Comparison of ENCODE assay signal across 3 cellular contexts in the genomic region with DNA sequence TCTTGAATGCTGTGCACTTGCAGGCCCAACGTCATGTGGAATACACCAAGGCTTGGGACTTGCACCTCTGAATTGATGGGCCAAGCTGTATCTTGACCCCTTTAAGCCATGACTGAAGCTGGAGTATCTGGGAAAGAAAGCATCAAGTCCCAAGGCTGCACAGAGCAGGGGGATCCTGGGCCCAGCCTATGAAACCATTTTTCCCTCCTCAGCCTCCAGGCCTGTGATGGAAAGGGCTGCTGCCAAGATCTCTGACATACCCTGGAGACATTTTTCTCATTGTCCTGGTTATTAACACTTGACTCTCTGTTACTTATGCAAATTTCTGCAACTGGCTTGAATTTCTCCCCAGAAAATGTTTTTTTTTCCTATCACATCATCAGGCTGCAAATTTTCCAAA.
"Had no signal": no experiment of that assay in that cellular context is flagged by ENCODE, and none has a peak within 500 bp of the region (broad histone marks: within the 10 kb centered on the region; RNA-seq: fewer than 3 reads in every experiment).

No MANE protein-coding gene starts in this region.

- H3K4me3 ChIP-seq: GM12878 had no signal

- DNase-seq: GDM1, GF-D8 had no signal
